In genomic region chr20:50003253-50003656, GRCh38 we compare ENCODE assay signal across 2 cellular contexts.
TF ChIP-seq lines count a peak whose summit lies in the region.

No MANE protein-coding gene starts in this region.

TF ChIP-seq in SK-N-SH, 30 proteins besides CTCF, POLR2A, EP300 and RAD21 (continued from another document):
- no peak for TF ChIP-seq REST (IDR thresholded peaks at IDR 0.05; ENCODE audit: low read depth, low read length)
- peak; percentile 27; the same call in 1 of the 2 replicates for TF ChIP-seq PBX3 (IDR thresholded peaks at IDR 0.05)

TF ChIP-seq in SK-N-SH treated with all-trans-retinoic acid at 6 μM for 48 hours, 23 proteins besides CTCF, POLR2A, EP300 and RAD21 (continued from another document):
- TF ChIP-seq CSRNP3 (CRISPR knock-in tag; IDR thresholded peaks at IDR 0.05): no peak
- no peak for TF ChIP-seq CREB5 (CRISPR knock-in tag; IDR thresholded peaks at IDR 0.05; ENCODE audit: low read depth)
- TF ChIP-seq ZC3H10 (CRISPR knock-in tag; IDR thresholded peaks at IDR 0.05): no peak
- no peak for TF ChIP-seq ZNF8 (CRISPR knock-in tag; IDR thresholded peaks at IDR 0.05)
- no peak for TF ChIP-seq ZFP30 (CRISPR knock-in tag; IDR thresholded peaks at IDR 0.05)
- TF ChIP-seq TSHZ2 (CRISPR knock-in tag; IDR thresholded peaks at IDR 0.05): no peak
- TF ChIP-seq ISL1 (CRISPR knock-in tag; IDR thresholded peaks at IDR 0.05): no peak
- TF ChIP-seq RARB (CRISPR knock-in tag; IDR thresholded peaks at IDR 0.05): no peak
- no peak for TF ChIP-seq ZNF70 (CRISPR knock-in tag; IDR thresholded peaks at IDR 0.05)
- no peak for TF ChIP-seq POU6F1 (CRISPR knock-in tag; IDR thresholded peaks at IDR 0.05; ENCODE audit: borderline replicate concordance, low read depth)
